ENCODE assay signal across 13 cellular contexts in genomic region chr7:15199482-15199881, GRCh38.
DNase-seq lines count a peak whose midpoint lies in the region; FAIRE-seq and TF ChIP-seq lines count a peak whose summit lies in the region.
"Had no signal": no experiment of that assay in that cellular context is flagged by ENCODE, and none has a peak within 500 bp of the region (broad histone marks: within the 10 kb centered on the region; RNA-seq: fewer than 3 reads in every experiment).

No MANE protein-coding gene starts in this region.

- H3K27me3 ChIP-seq in breast epithelium = no peaks in the 10 kb centered on the region

- intact Hi-C loops in breast epithelium (cut with DNase I; ENCODE audit: low total_unique reads) = no loop called here

- peak; percentile 37 for FAIRE-seq in endometrium (lab: Jason Lieb, UNC)
- FAIRE-seq: GM19239 had no signal

- no peak for TF ChIP-seq CTCF in breast epithelium (IDR thresholded peaks at IDR 0.05)

- H3K4me3 ChIP-seq in breast epithelium = no peak overlapping the region

- H3K36me3 ChIP-seq in breast epithelium = no peaks in the 10 kb centered on the region

- no peak overlapping the region for H3K27ac ChIP-seq in breast epithelium

- DNase-seq in SIG-M5 treated with dmso at 0.1 percent for 504 hours (lab: John Stamatoyannopoulos, UW; ENCODE audit: unreplicated experiment) (peak; percentile 7), SIG-M5 (lab: John Stamatoyannopoulos, UW) (no peak), NCI-H69 (lab: John Stamatoyannopoulos, UW) (peak; percentile 50), renal cortical epithelial cell (ENCODE audit: low read depth) (peak; percentile 2), breast epithelium (ENCODE audit: low spot score in 2 of 2) (no peak), DMS79 treated with DMSO at 0.1 percent for 48 hours (lab: John Stamatoyannopoulos, UW) (no peak), cerebellar nuclear complex (lab: John Stamatoyannopoulos, UW) (no peak)
- DNase-seq: activated CD4-positive, alpha-beta T cell treated with anti-CD3 and anti-CD28 coated beads for 36 hours; aorta; CD8-positive, alpha-beta memory T cell; left ventricle myocardium superior had no signal

- no peaks in the 10 kb centered on the region for H3K4me1 ChIP-seq in breast epithelium

- TF ChIP-seq POLR2A in breast epithelium (IDR thresholded peaks at IDR 0.05) = no peak

- no peaks in the 10 kb centered on the region for H3K9me3 ChIP-seq in breast epithelium

Comparison
In these comparisons a context has a peak if more than half of its experiments do, and no peak if none do; other contexts are left out.
1. DNase-seq: peak in SIG-M5 treated with dmso at 0.1 percent for 504 hours (single experiment), NCI-H69 (single experiment) and renal cortical epithelial cell (single experiment); none in SIG-M5 (single experiment), breast epithelium (0 of 2), DMS79 treated with DMSO at 0.1 percent for 48 hours (single experiment) and cerebellar nuclear complex (0 of 2).